Comparison of ENCODE assay signal across 6 cellular contexts in the genomic region with DNA sequence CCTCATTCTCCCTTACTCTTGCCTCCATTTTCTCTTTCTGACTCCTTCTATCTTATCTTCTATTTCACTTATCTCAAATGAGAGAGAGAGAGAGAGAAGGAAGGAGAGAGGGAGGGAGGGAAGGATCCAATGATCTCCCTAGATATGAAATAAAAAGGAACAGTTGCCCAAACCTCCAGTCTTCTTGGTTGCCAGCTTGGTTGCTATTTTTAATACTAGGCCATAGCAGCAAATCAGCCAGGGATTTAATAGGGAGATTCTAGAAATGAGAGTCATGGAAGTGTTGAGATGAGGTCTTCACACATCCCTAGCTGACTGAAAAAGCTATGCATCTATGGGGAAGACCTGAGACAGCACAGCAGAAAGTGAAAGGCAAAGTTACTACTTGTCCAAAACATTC. TPM values are rescaled to one million over a fixed set of nuclear protein-coding genes. Genes with fewer than 3 reads are reported as not detected.
"Had no signal": no experiment of that assay in that cellular context is flagged by ENCODE, and none has a peak within 500 bp of the region (broad histone marks: within the 10 kb centered on the region; RNA-seq: fewer than 3 reads in every experiment).

No MANE protein-coding gene starts in this region.

RNA-seq across cellular contexts. Expression of a gene that starts 22.2 kb away (rescaled TPM):
- total RNA-seq: left ventricle myocardium inferior, mesenteric fat pad, omental fat pad, thyroid gland, urinary bladder had no signal
- polyA plus RNA-seq: neural cell had no signal
